Comparison of ENCODE assay signal across 2 cellular contexts in the genomic region with DNA sequence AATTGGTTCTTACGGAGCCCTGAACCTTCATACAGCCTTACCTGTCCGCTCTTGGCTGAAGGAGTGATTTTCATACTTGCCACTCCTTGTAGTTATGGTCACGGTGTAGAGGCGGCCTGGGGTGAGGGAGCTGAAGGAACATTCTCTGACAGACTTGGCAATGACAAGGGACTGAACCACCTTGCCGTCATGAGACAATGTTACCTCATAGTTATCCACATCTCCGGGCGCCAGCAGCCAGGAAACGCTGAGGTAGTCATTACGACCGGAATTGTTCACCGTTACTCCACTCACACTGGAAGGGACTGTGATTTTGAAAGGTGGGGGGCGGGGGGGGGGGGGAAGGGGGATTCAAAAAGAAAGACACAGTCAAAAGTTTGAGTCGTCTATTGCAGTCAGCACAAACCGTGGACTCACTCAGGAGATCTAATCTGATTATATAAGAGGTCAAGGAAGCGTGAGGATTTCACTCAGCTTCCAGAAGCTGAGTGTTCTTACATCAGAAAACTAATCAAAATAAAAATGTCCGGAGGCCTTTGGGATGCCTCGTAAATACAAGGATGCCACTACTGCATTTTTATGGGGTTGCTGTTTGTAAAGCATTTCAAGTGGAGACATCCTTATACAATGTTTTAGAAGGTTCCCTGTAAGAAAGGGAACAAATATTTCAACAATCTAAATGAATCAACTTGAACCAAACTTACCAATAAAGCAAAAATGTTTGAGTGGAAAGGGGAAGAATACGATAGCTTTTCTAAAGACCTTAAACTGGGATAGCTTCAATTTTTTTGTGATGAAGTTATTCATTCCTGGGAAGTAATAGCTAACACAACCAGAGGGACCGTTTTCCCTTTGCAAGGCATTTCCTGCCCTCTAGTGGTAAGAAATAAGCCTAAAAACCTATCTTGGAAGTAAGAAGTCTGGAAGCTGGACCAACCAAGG.
TF ChIP-seq lines count a peak whose summit lies in the region.

No MANE protein-coding gene starts in this region.

TF ChIP-seq in IMR-90, 13 proteins besides CTCF, POLR2A, EP300 and RAD21:
- no peak for TF ChIP-seq MAZ (IDR thresholded peaks at IDR 0.05; ENCODE audit: borderline replicate concordance, low read depth, low read length)
- no peak for TF ChIP-seq MXI1 (IDR thresholded peaks at IDR 0.05; ENCODE audit: borderline replicate concordance, low read depth, low read length)
- TF ChIP-seq BHLHE40 (IDR thresholded peaks at IDR 0.05; ENCODE audit: low read depth, low read length), result no peak
- TF ChIP-seq RFX5 (IDR thresholded peaks at IDR 0.05; ENCODE audit: low read depth, low read length), result no peak
- peak; percentile 93 for TF ChIP-seq SMC3 (IDR thresholded peaks at IDR 0.05; ENCODE audit: low read depth, low read length)

TF ChIP-seq in HepG2, 621 proteins besides CTCF, POLR2A, EP300 and RAD21:
- TF ChIP-seq ZBTB7B (CRISPR knock-in tag; IDR thresholded peaks at IDR 0.05), result no peak
- peak; percentile 89 for TF ChIP-seq SMC3 (IDR thresholded peaks at IDR 0.05; ENCODE audit: low read length)
- TF ChIP-seq, protein P1, sequence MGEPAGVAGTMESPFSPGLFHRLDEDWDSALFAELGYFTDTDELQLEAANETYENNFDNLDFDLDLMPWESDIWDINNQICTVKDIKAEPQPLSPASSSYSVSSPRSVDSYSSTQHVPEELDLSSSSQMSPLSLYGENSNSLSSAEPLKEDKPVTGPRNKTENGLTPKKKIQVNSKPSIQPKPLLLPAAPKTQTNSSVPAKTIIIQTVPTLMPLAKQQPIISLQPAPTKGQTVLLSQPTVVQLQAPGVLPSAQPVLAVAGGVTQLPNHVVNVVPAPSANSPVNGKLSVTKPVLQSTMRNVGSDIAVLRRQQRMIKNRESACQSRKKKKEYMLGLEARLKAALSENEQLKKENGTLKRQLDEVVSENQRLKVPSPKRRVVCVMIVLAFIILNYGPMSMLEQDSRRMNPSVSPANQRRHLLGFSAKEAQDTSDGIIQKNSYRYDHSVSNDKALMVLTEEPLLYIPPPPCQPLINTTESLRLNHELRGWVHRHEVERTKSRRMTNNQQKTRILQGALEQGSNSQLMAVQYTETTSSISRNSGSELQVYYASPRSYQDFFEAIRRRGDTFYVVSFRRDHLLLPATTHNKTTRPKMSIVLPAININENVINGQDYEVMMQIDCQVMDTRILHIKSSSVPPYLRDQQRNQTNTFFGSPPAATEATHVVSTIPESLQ (CRISPR knock-in tag; conservative IDR thresholded peaks at IDR 0.05), result no peak
- peak; percentile 94 for TF ChIP-seq STAG1 (CRISPR knock-in tag; IDR thresholded peaks at IDR 0.05)
- no peak for TF ChIP-seq ZNF44 (CRISPR knock-in tag; IDR thresholded peaks at IDR 0.05)
